20 cellular contexts compared by ENCODE assay signal in genomic region chr7:78073470-78074382, GRCh38.
DNase-seq lines count a peak whose midpoint lies in the region; ATAC-seq and TF ChIP-seq lines count a peak whose summit lies in the region.
"Had no signal": no experiment of that assay in that cellular context is flagged by ENCODE, and none has a peak within 500 bp of the region (broad histone marks: within the 10 kb centered on the region; RNA-seq: fewer than 3 reads in every experiment).

No MANE protein-coding gene starts in this region.

- POLR2A ChIA-PET in naive thymus-derived CD4-positive, alpha-beta T cell (lab: Charles Lee), result no interaction called here

- CTCF ChIA-PET in naive thymus-derived CD4-positive, alpha-beta T cell (lab: Charles Lee), result no interaction called here

- peaks cover 17% of the 10 kb centered on the region for H3K4me1 ChIP-seq in GM23338 (ENCODE audit: insufficient read depth)
- peaks cover 0 to 5% of the 10 kb centered on the region in 2 donors for H3K4me1 ChIP-seq in left lung
- H3K4me1 ChIP-seq in esophagus squamous epithelium, result no peaks in the 10 kb centered on the region
- no peaks in the 10 kb centered on the region for H3K4me1 ChIP-seq in naive thymus-derived CD4-positive, alpha-beta T cell (ENCODE audit: control insufficient read depth in 2 of 2, insufficient read depth in 2 of 2, low read length in 2 of 2)

- peak overlapping the region; percentile 63 for H3K4me2 ChIP-seq in GM23338

- no peak overlapping the region for H3K9ac ChIP-seq in SK-N-MC (ENCODE audit: insufficient read length)

- no peaks in the 10 kb centered on the region for H3K9me3 Mint-ChIP-seq in GM23338
- peaks cover 0 to 1% (median 0%) of the 10 kb centered on the region in 11 donors for H3K9me3 Mint-ChIP-seq in naive thymus-derived CD4-positive, alpha-beta T cell
- H3K9me3 Mint-ChIP-seq: activated naive CD4-positive, alpha-beta T cell treated with anti-CD3 and anti-CD28 coated beads, Interleukin-2, amount 50 U/mL, for 72 hours had no signal

- H3K27ac Mint-ChIP-seq in GM23338, result no peak overlapping the region
- H3K27ac Mint-ChIP-seq in naive thymus-derived CD4-positive, alpha-beta T cell, result no peak overlapping the region
- H3K27ac Mint-ChIP-seq: activated CD4-positive, alpha-beta T cell treated with anti-CD3 and anti-CD28 coated beads for 36 hours; activated naive CD4-positive, alpha-beta T cell treated with anti-CD3 and anti-CD28 coated beads, Interleukin-2, amount 50 U/mL, for 72 hours; immature natural killer cell; mesothelial cell of epicardium had no signal

- H3F3A ChIP-seq in GM23338 (replicated peaks; ENCODE audit: low read depth), result no peaks in the 10 kb centered on the region

- H3K36me3 ChIP-seq in GM23338 (ENCODE audit: insufficient read depth) (no peaks in the 10 kb centered on the region), SK-N-MC (ENCODE audit: insufficient read depth, low read length) (no peaks in the 10 kb centered on the region), left lung (no peaks in the 10 kb centered on the region), esophagus squamous epithelium (no peaks in the 10 kb centered on the region)
- H3K36me3 ChIP-seq in naive thymus-derived CD4-positive, alpha-beta T cell (ENCODE audit: control insufficient read depth in 2 of 3, insufficient read depth in 3 of 3, low read length in 3 of 3), result no peaks in the 10 kb centered on the region
- H3K36me3 ChIP-seq: cardiac muscle cell, SJCRH30 had no signal

- TF ChIP-seq CTCF in GM23338 (conservative IDR thresholded peaks at IDR 0.05; ENCODE audit: low read depth in 2 of 2), result no peak
- TF ChIP-seq CTCF in left lung (IDR thresholded peaks at IDR 0.05), result no peak
- no peak for TF ChIP-seq CTCF in esophagus squamous epithelium (IDR thresholded peaks at IDR 0.05)

- H3K27ac ChIP-seq in GM23338 (ENCODE audit: low read depth) (no peak overlapping the region), SK-N-MC (no peak overlapping the region), left lung (no peak overlapping the region), esophagus squamous epithelium (no peak overlapping the region)
- H3K27ac ChIP-seq in naive thymus-derived CD4-positive, alpha-beta T cell (ENCODE audit: low read depth, low read length), result no peak overlapping the region
- H3K27ac ChIP-seq: cardiac muscle cell, SJCRH30 had no signal

- intact Hi-C loops in left lung (cut with DNase I), result no loop called here
- intact Hi-C loops in esophagus squamous epithelium (cut with DNase I), result no loop called here
- intact Hi-C loops in naive thymus-derived CD4-positive, alpha-beta T cell (cut with micrococcal nuclease), result no loop called here

- H3K9me3 ChIP-seq in SK-N-MC (ENCODE audit: low read depth, low read length), result no peaks in the 10 kb centered on the region
- H3K9me3 ChIP-seq in left lung, result no peaks in the 10 kb centered on the region
- no peaks in the 10 kb centered on the region for H3K9me3 ChIP-seq in esophagus squamous epithelium
- H3K9me3 ChIP-seq in naive thymus-derived CD4-positive, alpha-beta T cell (ENCODE audit: control insufficient read depth in 2 of 3, low read length in 3 of 3), result no peaks in the 10 kb centered on the region
- H3K9me3 ChIP-seq: SJCRH30 had no signal

- H3K27me3 ChIP-seq in GM23338 (ENCODE audit: insufficient read depth) (no peaks in the 10 kb centered on the region), left lung (no peaks in the 10 kb centered on the region), esophagus squamous epithelium (no peaks in the 10 kb centered on the region)
- H3K27me3 ChIP-seq in naive thymus-derived CD4-positive, alpha-beta T cell (ENCODE audit: control insufficient read depth in 2 of 2, insufficient read depth in 2 of 2, low read length in 2 of 2), result no peaks in the 10 kb centered on the region

- peak overlapping the region; percentile 14; the same call in 1 of the 2 replicates for H3K4me3 ChIP-seq in GM23338
- no peak overlapping the region for H3K4me3 ChIP-seq in SK-N-MC
- no peak overlapping the region for H3K4me3 ChIP-seq in left lung
- H3K4me3 ChIP-seq in esophagus squamous epithelium, result no peak overlapping the region
- H3K4me3 ChIP-seq in naive thymus-derived CD4-positive, alpha-beta T cell (ENCODE audit: low read length), result no peak overlapping the region
- H3K4me3 ChIP-seq: cardiac muscle cell, SJCRH30 had no signal

- H3K4me3 Mint-ChIP-seq in GM23338, result peak overlapping the region; percentile 26; the same call in 2 of the 3 replicates
- H3K4me3 Mint-ChIP-seq in naive thymus-derived CD4-positive, alpha-beta T cell, result no peak overlapping the region
- H3K4me3 Mint-ChIP-seq: activated CD4-positive, alpha-beta T cell treated with anti-CD3 and anti-CD28 coated beads for 36 hours; immature natural killer cell; mesothelial cell of epicardium had no signal

- no peaks in the 10 kb centered on the region for H3K79me2 ChIP-seq in GM23338 (replicated peaks; ENCODE audit: insufficient read depth)

- no peaks in the 10 kb centered on the region for H3K27me3 Mint-ChIP-seq in GM23338 (ENCODE audit: insufficient read depth, low read depth, poor library complexity)
- H3K27me3 Mint-ChIP-seq in naive thymus-derived CD4-positive, alpha-beta T cell, result peaks cover 5 to 21% (median 19%) of the 10 kb centered on the region in 5 donors

- ATAC-seq in GM23338 (peak; percentile 65), left lung (peak; percentile 82), HG03175 (IDR thresholded peaks at IDR 0.05; ENCODE audit: unreplicated experiment) (no peak)
- ATAC-seq in naive thymus-derived CD4-positive, alpha-beta T cell, result no peak
- ATAC-seq: activated CD4-positive, alpha-beta T cell treated with anti-CD3 and anti-CD28 coated beads for 36 hours; activated naive CD4-positive, alpha-beta T cell treated with anti-CD3 and anti-CD28 coated beads, Interleukin-2, amount 50 U/mL, for 72 hours had no signal

- 59 to 73% methylated on average over 9 of the region's 9 CpGs for WGBS in esophagus squamous epithelium, 2 donors

- H2AFZ ChIP-seq in GM23338, result no peak overlapping the region

- H3K4me1 Mint-ChIP-seq in GM23338, result peaks cover 19% of the 10 kb centered on the region
- H3K4me1 Mint-ChIP-seq in naive thymus-derived CD4-positive, alpha-beta T cell, result no peaks in the 10 kb centered on the region
- H3K4me1 Mint-ChIP-seq: activated CD4-positive, alpha-beta T cell treated with anti-CD3 and anti-CD28 coated beads for 36 hours; immature natural killer cell had no signal

- TF ChIP-seq POLR2A in esophagus squamous epithelium (IDR thresholded peaks at IDR 0.05), result no peak

- no peaks in the 10 kb centered on the region for H3K9me2 ChIP-seq in GM23338 (ENCODE audit: insufficient read depth)

- H4K20me1 ChIP-seq in GM23338 (replicated peaks; ENCODE audit: insufficient read depth), result peaks cover 5% of the 10 kb centered on the region; the same call in 1 of the 2 replicates

- DNase-seq in GM23338 (ENCODE audit: low spot score), result peak; percentile 56
- DNase-seq in NCI-H187 (lab: John Stamatoyannopoulos, UW), result peak; percentile 36 to 79
- peak; percentile 16 for DNase-seq in SK-N-MC (ENCODE audit: low read depth, low spot score)
- DNase-seq in left lung, result no peak
- DNase-seq in esophagus squamous epithelium (lab: John Stamatoyannopoulos, UW), result no peak
- no peak for DNase-seq in SHP77 (lab: John Stamatoyannopoulos, UW)
- no peak for DNase-seq in naive thymus-derived CD4-positive, alpha-beta T cell
- DNase-seq: activated CD4-positive, alpha-beta T cell treated with anti-CD3 and anti-CD28 coated beads for 36 hours; effector memory CD4-positive, alpha-beta T cell; foreskin fibroblast; immature natural killer cell; IMR-90; NCI-H1092 treated with DMSO at 0.1 percent for 48 hours; occipital lobe; SJCRH30; stimulated activated naive CD4-positive, alpha-beta T cell had no signal

- no peaks in the 10 kb centered on the region for H3K36me3 Mint-ChIP-seq in GM23338 (ENCODE audit: low read depth)
- H3K36me3 Mint-ChIP-seq in naive thymus-derived CD4-positive, alpha-beta T cell, result no peaks in the 10 kb centered on the region
- H3K36me3 Mint-ChIP-seq: activated naive CD4-positive, alpha-beta T cell treated with anti-CD3 and anti-CD28 coated beads, Interleukin-2, amount 50 U/mL, for 72 hours; immature natural killer cell had no signal

TF ChIP-seq in GM23338, 12 proteins besides CTCF, POLR2A, EP300 and RAD21:
- TF ChIP-seq EZH2phosphoT487 (IDR thresholded peaks at IDR 0.05; ENCODE audit: unreplicated experiment) (no peak), ZNF331 (CRISPR knock-in tag; IDR thresholded peaks at IDR 0.05; ENCODE audit: low read depth) (no peak), ETS1 (IDR thresholded peaks at IDR 0.05) (no peak)

Comparison
In these comparisons a context has a peak if more than half of its experiments do, and no peak if none do; other contexts are left out.
1. ATAC-seq: peak in GM23338 (single experiment) and left lung (single experiment); none in HG03175 (single experiment) and naive thymus-derived CD4-positive, alpha-beta T cell (single experiment).
2. DNase-seq: peak in GM23338 (single experiment), NCI-H187 (2 of 2) and SK-N-MC (single experiment); none in left lung (0 of 2), esophagus squamous epithelium (single experiment), SHP77 (0 of 2) and naive thymus-derived CD4-positive, alpha-beta T cell (0 of 9).